In genomic region chr12:106359620-106360399, GRCh38 we compare ENCODE assay signal across 26 cellular contexts. TPM values are rescaled to one million over a fixed set of nuclear protein-coding genes. Genes with fewer than 3 reads are reported as not detected.
A peak's percentile ranks its signal among the peaks of the same experiment; 100 is the strongest.
DNase-seq lines count a peak whose midpoint lies in the region; ATAC-seq and TF ChIP-seq lines count a peak whose summit lies in the region.
"Had no signal": no experiment of that assay in that cellular context is flagged by ENCODE, and none has a peak within 500 bp of the region (broad histone marks: within the 10 kb centered on the region; RNA-seq: fewer than 3 reads in every experiment).

No MANE protein-coding gene starts in this region.

- 0 out of 22 replicates have a peak overlapping the region, but pooled peaks of 1 of the 11 experiments have one; percentile 87 for H3K27ac ChIP-seq in BLaER1 treated with 17β-estradiol and CSF1 and Interleukin-3, amounts not matched to agents 10 nM and 100 nM
- H3K27ac ChIP-seq in DOHH2 (ENCODE audit: low read depth, low read length) (no peak overlapping the region), lower lobe of right lung (peak overlapping the region; percentile 93), OCI-LY7 (ENCODE audit: low read depth, low read length, poor library complexity, severe bottlenecking) (no peak overlapping the region), colonic mucosa (no peak overlapping the region)
- H3K27ac ChIP-seq: foreskin keratinocyte had no signal

- H2AFZ ChIP-seq in OCI-LY7 (ENCODE audit: low read length) = no peak overlapping the region

- no peak for ATAC-seq in lower lobe of right lung
- ATAC-seq: foreskin keratinocyte; heart right ventricle; stimulated activated effector memory CD8-positive, alpha-beta T cell treated with anti-CD3 and anti-CD28 coated beads, Interleukin-12 subunit alpha, Interleukin-12 subunit beta, amount 100 ng/mL, for 72 hours had no signal

- H3K4me2 ChIP-seq in BLaER1 treated with 17β-estradiol and CSF1 and Interleukin-3, amounts not matched to agents 10 nM and 100 nM = peak overlapping the region in 10 of 11 experiments; percentile 76 to 94 (median 88); a peak in 15 of 22 replicates
- H3K4me2 ChIP-seq in DOHH2 (ENCODE audit: low read length) (no peak overlapping the region), OCI-LY7 (ENCODE audit: low read length) (no peak overlapping the region; the same call in 1 of the 2 replicates)

- no peaks in the 10 kb centered on the region for H3F3A ChIP-seq in DOHH2 (ENCODE audit: control insufficient read depth, insufficient read depth)

- no TSS peak for BruUV-seq in OCI-LY7 (replicated peaks; lab: Mats Ljungman, UMichigan)

- H3K36me3 ChIP-seq in BLaER1 treated with 17β-estradiol and CSF1 and Interleukin-3, amounts not matched to agents 10 nM and 100 nM = peaks cover 2 to 20% (median 11%) of the 10 kb centered on the region in 11 experiments; a peak in 12 of 22 replicates
- H3K36me3 ChIP-seq in DOHH2 (ENCODE audit: control insufficient read depth, low read length) = peaks cover 6% of the 10 kb centered on the region
- peaks cover 7% of the 10 kb centered on the region for H3K36me3 ChIP-seq in lower lobe of right lung
- peaks cover 21% of the 10 kb centered on the region for H3K36me3 ChIP-seq in OCI-LY7 (ENCODE audit: insufficient read depth, low read length)
- H3K36me3 ChIP-seq in colonic mucosa = no peaks in the 10 kb centered on the region
- H3K36me3 ChIP-seq: BE2C, HAP-1, transverse colon had no signal

- H4K20me1 ChIP-seq in BLaER1 treated with 17β-estradiol and CSF1 and Interleukin-3, amounts not matched to agents 10 nM and 100 nM = peaks cover 0 to 19% (median 0%) of the 10 kb centered on the region in 11 experiments; a peak in 2 of 22 replicates
- H4K20me1 ChIP-seq in DOHH2 (ENCODE audit: control insufficient read depth, insufficient read depth, low read depth, low read length) = no peaks in the 10 kb centered on the region
- H4K20me1 ChIP-seq in OCI-LY7 (ENCODE audit: insufficient read depth, low read length) = no peaks in the 10 kb centered on the region

- H3K4me3 ChIP-seq in BLaER1 treated with 17β-estradiol and CSF1 and Interleukin-3, amounts not matched to agents 10 nM and 100 nM = no peak overlapping the region
- peak overlapping the region; percentile 89; the same call in 1 of the 2 replicates for H3K4me3 ChIP-seq in DOHH2 (ENCODE audit: low read length)
- H3K4me3 ChIP-seq in lower lobe of right lung = no peak overlapping the region
- no peak overlapping the region for H3K4me3 ChIP-seq in OCI-LY7 (ENCODE audit: low read depth, low read length, poor library complexity, severe bottlenecking)
- H3K4me3 ChIP-seq in colonic mucosa = no peak overlapping the region
- H3K4me3 ChIP-seq: lung had no signal

- TF ChIP-seq CTCF in DOHH2 (IDR thresholded peaks at IDR 0.05; ENCODE audit: low read depth, low read length, poor library complexity, severe bottlenecking) (no peak), lower lobe of right lung (IDR thresholded peaks at IDR 0.05) (no peak), OCI-LY7 (conservative IDR thresholded peaks at IDR 0.05; ENCODE audit: low read length) (no peak), colonic mucosa (IDR thresholded peaks at IDR 0.05) (no peak)

- POLR2A ChIA-PET in OCI-LY7 (lab: Charles Lee) = interaction anchor here (0.6 kb wide), 1 partner anchor 313 kb away, joined by 5 read pairs; no protein-coding TSS in a partner anchor

- H3K9me2 ChIP-seq in DOHH2 (replicated peaks; ENCODE audit: control insufficient read depth, low read length) = no peaks in the 10 kb centered on the region
- H3K9me2 ChIP-seq in OCI-LY7 (ENCODE audit: insufficient read depth, low read length) = no peaks in the 10 kb centered on the region

- H3K9ac ChIP-seq in BLaER1 treated with 17β-estradiol and CSF1 and Interleukin-3, amounts not matched to agents 10 nM and 100 nM = peak overlapping the region in 1 of 11 experiments; percentile 83; a peak in 2 of 22 replicates
- H3K9ac ChIP-seq in colonic mucosa (ENCODE audit: low read depth in 2 of 2, low read length in 2 of 2) = no peak overlapping the region

- CTCF ChIA-PET in OCI-LY7 (lab: Charles Lee; ENCODE audit: unreplicated experiment) = no interaction called here

- H3K4me1 ChIP-seq in BLaER1 treated with 17β-estradiol and CSF1 and Interleukin-3, amounts not matched to agents 10 nM and 100 nM = peaks cover 16 to 27% (median 21%) of the 10 kb centered on the region in 10 experiments
- peaks cover 13% of the 10 kb centered on the region for H3K4me1 ChIP-seq in DOHH2 (ENCODE audit: control insufficient read depth, low read length)
- H3K4me1 ChIP-seq in lower lobe of right lung = peaks cover 17% of the 10 kb centered on the region
- H3K4me1 ChIP-seq in OCI-LY7 (ENCODE audit: insufficient read depth, low read length, poor library complexity, severe bottlenecking) = peaks cover 12% of the 10 kb centered on the region
- no peaks in the 10 kb centered on the region for H3K4me1 ChIP-seq in colonic mucosa
- H3K4me1 ChIP-seq: BE2C, foreskin keratinocyte had no signal

- H3K9me3 ChIP-seq in BLaER1 treated with 17β-estradiol and CSF1 and Interleukin-3, amounts not matched to agents 10 nM and 100 nM (replicated peaks in 1 of 11) = no peaks in the 10 kb centered on the region
- H3K9me3 ChIP-seq in DOHH2 (ENCODE audit: control insufficient read depth, insufficient read depth, low read length) (no peaks in the 10 kb centered on the region), lower lobe of right lung (no peaks in the 10 kb centered on the region), OCI-LY7 (ENCODE audit: low read length) (no peaks in the 10 kb centered on the region), colonic mucosa (no peaks in the 10 kb centered on the region)
- H3K9me3 ChIP-seq: BE2C, Caco-2, esophagus muscularis mucosa, HAP-1, heart right ventricle, transverse colon had no signal

- DNase-seq in amniotic epithelial cell (ENCODE audit: low read depth) (peak; percentile 16), lower lobe of right lung (no peak), NCI-H1417 treated with DMSO at 0.1 percent for 48 hours (lab: John Stamatoyannopoulos, UW) (no peak), OCI-LY7 (ENCODE audit: low spot score) (no peak), colonic mucosa (no peak)
- DNase-seq in activated naive CD4-positive, alpha-beta T cell treated with Interleukin-2 at 50 U/mL for 16 hours = no peak
- DNase-seq: activated CD4-positive, alpha-beta memory T cell treated with anti-CD3 and anti-CD28 coated beads, Interleukin-2, amount 10 ng/mL, durations not matched to agents 7 days and 5 days; activated CD8-positive, alpha-beta memory T cell treated with anti-CD3 and anti-CD28 coated beads, Interleukin-2, amount 50 U/mL, for 48 hours; BE2C; Caco-2; DMS53; dorsolateral prefrontal cortex; foreskin keratinocyte; heart right ventricle; Kasumi-1; kidney; NCI-H446 treated with DMSO at 0.1 percent for 48 hours; SHP77; T-helper 2 cell; transverse colon had no signal

- no peaks in the 10 kb centered on the region for H3K27me3 ChIP-seq in BLaER1 treated with 17β-estradiol and CSF1 and Interleukin-3, amounts not matched to agents 10 nM and 100 nM
- H3K27me3 ChIP-seq in DOHH2 (ENCODE audit: control insufficient read depth, low read length) = no peaks in the 10 kb centered on the region
- H3K27me3 ChIP-seq in lower lobe of right lung (ENCODE audit: low read depth) = no peaks in the 10 kb centered on the region
- H3K27me3 ChIP-seq in colonic mucosa = no peaks in the 10 kb centered on the region
- H3K27me3 ChIP-seq: BE2C, dorsolateral prefrontal cortex, esophagus muscularis mucosa, foreskin keratinocyte, heart right ventricle, transverse colon had no signal

- peaks cover 48% of the 10 kb centered on the region for H3K79me2 ChIP-seq in DOHH2 (ENCODE audit: control insufficient read depth, low read length)
- peaks cover 36% of the 10 kb centered on the region for H3K79me2 ChIP-seq in OCI-LY7 (ENCODE audit: insufficient read depth, low read depth, low read length)

- intact Hi-C loops in lower lobe of right lung (cut with DNase I) = loop anchor here (10.0 kb wide), 1 partner anchor 55 kb away; the partner anchor contains the start of gene TCP11L2
- intact Hi-C loops in OCI-LY7 (cut with micrococcal nuclease; ENCODE audit: unreplicated experiment) = loop anchor here (5.0 to 10.0 kb wide), 4 partner anchors 58 to 555 kb away; partner anchors contain the start of genes CKAP4 and TCP11L2
- intact Hi-C loops in colonic mucosa (cut with DNase I) = loop anchor here (5.0 kb wide), 1 partner anchor 133 kb away; no protein-coding TSS in a partner anchor

RNA-seq across cellular contexts. Expression of gene POLR3B, which starts 2.3 kb away (rescaled TPM):
- 9.6 TPM for total RNA-seq in lower lobe of right lung
- total RNA-seq in OCI-LY7 (2014; rRNA removed; shearing (Covaris generic)) = 14.7 and 18.1 TPM in 2 replicates
- total RNA-seq in OCI-LY7 (2022) = 14.3 and 17.6 TPM in 2 replicates
- 10 to 100 TPM in 1 of 2 donors, 1 to 10 TPM in 1; 5.7 to 10.4 TPM for total RNA-seq in colonic mucosa

RNA-seq across cellular contexts. Expression of gene TCP11L2, which starts 57.3 kb away (rescaled TPM):
- total RNA-seq in lower lobe of right lung (56.1 TPM), OCI-LY7 (2022) (9.8 and 10.4 TPM in 2 replicates), colonic mucosa (10 to 100 TPM; 13.3 to 45.6 TPM)
- total RNA-seq in OCI-LY7 (2014; rRNA removed; shearing (Covaris generic)) = 1.2 and 1.8 TPM in 2 replicates

Comparison
In these comparisons a context has a peak if more than half of its experiments do, and no peak if none do; other contexts are left out.
1. H3K4me2 ChIP-seq: peak in BLaER1 treated with 17β-estradiol and CSF1 and Interleukin-3, amounts not matched to agents 10 nM and 100 nM (10 of 11); none in DOHH2 (single experiment) and OCI-LY7 (single experiment).